37 cellular contexts compared by ENCODE assay signal in genomic region chr4:188495169-188495568, GRCh38.
"Had no signal": no experiment of that assay in that cellular context is flagged by ENCODE, and none has a peak within 500 bp of the region (broad histone marks: within the 10 kb centered on the region; RNA-seq: fewer than 3 reads in every experiment).

No MANE protein-coding gene starts in this region.

- H3K27me3 Mint-ChIP-seq: activated CD4-positive, alpha-beta memory T cell treated with anti-CD3 and anti-CD28 coated beads, Interleukin-2, amount 10 ng/mL, durations not matched to agents 7 days and 5 days; activated CD4-positive, alpha-beta T cell treated with anti-CD3 and anti-CD28 coated beads, Interleukin-2, amount 10 ng/mL, durations not matched to agents 7 days and 5 days; activated CD8-positive, alpha-beta memory T cell treated with anti-CD3 and anti-CD28 coated beads, Interleukin-2, amount 10 ng/mL, durations not matched to agents 7 days and 5 days; activated naive CD4-positive, alpha-beta T cell treated with anti-CD3 and anti-CD28 coated beads, Interleukin-2, amount 10 ng/mL, durations not matched to agents 7 days and 5 days; activated naive CD4-positive, alpha-beta T cell treated with anti-CD3 and anti-CD28 coated beads, Interleukin-2, amount 50 U/mL, for 24 hours; activated naive CD8-positive, alpha-beta T cell; activated naive CD8-positive, alpha-beta T cell treated with anti-CD3 and anti-CD28 coated beads, Interleukin-2, amount 10 ng/mL, durations not matched to agents 7 days and 5 days; activated naive CD8-positive, alpha-beta T cell treated with anti-CD3 and anti-CD28 coated beads, Interleukin-2, amount 50 U/mL, for 24 hours; activated T-cell treated with anti-CD3 and anti-CD28 coated beads, Interleukin-2, amount 50 U/mL, for 24 hours; central memory CD8-positive, alpha-beta T cell had no signal

- H3K4me3 Mint-ChIP-seq: activated CD4-positive, alpha-beta memory T cell treated with anti-CD3 and anti-CD28 coated beads, Interleukin-2, amount 10 ng/mL, durations not matched to agents 7 days and 5 days; activated CD4-positive, alpha-beta T cell treated with anti-CD3 and anti-CD28 coated beads, Interleukin-2, amount 10 ng/mL, durations not matched to agents 7 days and 5 days; activated CD8-positive, alpha-beta memory T cell treated with anti-CD3 and anti-CD28 coated beads, Interleukin-2, amount 10 ng/mL, durations not matched to agents 7 days and 5 days; activated CD8-positive, alpha-beta T cell treated with anti-CD3 and anti-CD28 coated beads, Interleukin-2, amount 10 ng/mL, durations not matched to agents 7 days and 5 days; activated naive CD4-positive, alpha-beta T cell treated with anti-CD3 and anti-CD28 coated beads, Interleukin-2, amount 10 ng/mL, durations not matched to agents 7 days and 5 days; activated naive CD4-positive, alpha-beta T cell treated with anti-CD3 and anti-CD28 coated beads, Interleukin-2, amount 50 U/mL, for 24 hours; activated naive CD8-positive, alpha-beta T cell; activated naive CD8-positive, alpha-beta T cell treated with anti-CD3 and anti-CD28 coated beads, Interleukin-2, amount 10 ng/mL, durations not matched to agents 7 days and 5 days; activated naive CD8-positive, alpha-beta T cell treated with anti-CD3 and anti-CD28 coated beads, Interleukin-2, amount 50 U/mL, for 24 hours; activated T-cell treated with anti-CD3 and anti-CD28 coated beads, Interleukin-2, amount 50 U/mL, for 24 hours; brain; central memory CD8-positive, alpha-beta T cell; T-helper 1 cell treated with Interleukin-12 subunit alpha and Interleukin-12 subunit beta and Interleukin-4 antibody, amounts not matched to agents 30 μg/mL and 1 μg/mL, for 36 hours; T-helper 2 cell treated with Interferon-gamma antibody and Interleukin-4, amounts not matched to agents 5 μg/mL and 100 μg/mL, for 36 hours had no signal

- H3K4me3 ChIP-seq: ascending aorta, cardiac muscle cell had no signal

- H3K27me3 ChIP-seq: ascending aorta, cardiac muscle cell had no signal

- FAIRE-seq: bronchial epithelial cell, TTC549 had no signal

- H3K36me3 ChIP-seq: ascending aorta, cardiac muscle cell had no signal

- H3K4me1 Mint-ChIP-seq: activated CD4-positive, alpha-beta memory T cell treated with anti-CD3 and anti-CD28 coated beads, Interleukin-2, amount 10 ng/mL, durations not matched to agents 7 days and 5 days; activated CD4-positive, alpha-beta T cell treated with anti-CD3 and anti-CD28 coated beads, Interleukin-2, amount 10 ng/mL, durations not matched to agents 7 days and 5 days; activated CD8-positive, alpha-beta memory T cell treated with anti-CD3 and anti-CD28 coated beads, Interleukin-2, amount 10 ng/mL, durations not matched to agents 7 days and 5 days; activated naive CD4-positive, alpha-beta T cell treated with anti-CD3 and anti-CD28 coated beads, Interleukin-2, amount 10 ng/mL, durations not matched to agents 7 days and 5 days; activated naive CD4-positive, alpha-beta T cell treated with anti-CD3 and anti-CD28 coated beads, Interleukin-2, amount 50 U/mL, for 24 hours; activated naive CD8-positive, alpha-beta T cell treated with anti-CD3 and anti-CD28 coated beads, Interleukin-2, amount 10 ng/mL, durations not matched to agents 7 days and 5 days; activated naive CD8-positive, alpha-beta T cell treated with anti-CD3 and anti-CD28 coated beads, Interleukin-2, amount 50 U/mL, for 24 hours; brain; central memory CD8-positive, alpha-beta T cell had no signal

- H3K4me1 ChIP-seq: ascending aorta had no signal

- DNase-seq: activated CD4-positive, alpha-beta memory T cell treated with anti-CD3 and anti-CD28 coated beads, Interleukin-2, amount 10 ng/mL, durations not matched to agents 7 days and 5 days; activated CD4-positive, alpha-beta T cell treated with anti-CD3 and anti-CD28 coated beads for 48 hours; activated CD4-positive, alpha-beta T cell treated with anti-CD3 and anti-CD28 coated beads, Interleukin-2, amount 10 ng/mL, durations not matched to agents 7 days and 5 days; activated CD4-positive, alpha-beta T cell treated with anti-CD3 and anti-CD28 coated beads, Interleukin-2, amount 50 U/mL, for 48 hours; activated CD4-positive, CD25-positive, alpha-beta regulatory T cell; activated CD8-positive, alpha-beta memory T cell treated with anti-CD3 and anti-CD28 coated beads for 24 hours; activated CD8-positive, alpha-beta memory T cell treated with anti-CD3 and anti-CD28 coated beads, Interleukin-2, amount 10 ng/mL, durations not matched to agents 7 days and 5 days; activated CD8-positive, alpha-beta memory T cell treated with anti-CD3 and anti-CD28 coated beads, Interleukin-2, amount 50 U/mL, for 48 hours; activated CD8-positive, alpha-beta T cell treated with anti-CD3 and anti-CD28 coated beads, Interleukin-2, amount 10 ng/mL, durations not matched to agents 7 days and 5 days; activated effector memory CD4-positive, alpha-beta T cell treated with Interleukin-2 at 50 U/mL for 16 hours; activated gamma-delta T cell; activated naive CD4-positive, alpha-beta T cell treated with anti-CD3 and anti-CD28 coated beads, Interleukin-2, amount 10 ng/mL, durations not matched to agents 7 days and 5 days; activated naive CD4-positive, alpha-beta T cell treated with Interleukin-2 at 50 U/mL for 16 hours; activated naive CD8-positive, alpha-beta T cell treated with anti-CD3 and anti-CD28 coated beads, Interleukin-2, amount 10 ng/mL, durations not matched to agents 7 days and 5 days; activated naive CD8-positive, alpha-beta T cell treated with anti-CD3 and anti-CD28 coated beads, Interleukin-2, amount 50 U/mL, for 24 hours; activated T-cell treated with anti-CD3 and anti-CD28 coated beads, Interleukin-2, amount 50 U/mL, for 24 hours; activated T-cell treated with anti-CD3 and anti-CD28 coated beads, Interleukin-2, amount 50 U/mL, for 48 hours; amygdala; anterior cingulate cortex; caudate nucleus; cerebellar nuclear complex; T-helper 1 cell; T-helper 2 cell; T-helper 9 cell had no signal

- ATAC-seq: activated CD4-positive, CD25-positive, alpha-beta regulatory T cell treated with anti-CD3 and anti-CD28 coated beads, Interleukin-2, amount 50 U/mL, for 24 hours; activated CD8-positive, alpha-beta memory T cell treated with anti-CD3 and anti-CD28 coated beads, Interleukin-2, amount 10 ng/mL, durations not matched to agents 7 days and 5 days; activated CD8-positive, alpha-beta T cell treated with anti-CD3 and anti-CD28 coated beads, Interleukin-2, amount 10 ng/mL, durations not matched to agents 7 days and 5 days; activated naive CD8-positive, alpha-beta T cell treated with anti-CD3 and anti-CD28 coated beads, Interleukin-2, amount 50 U/mL, for 24 hours had no signal

- H3K27ac ChIP-seq: ascending aorta, cardiac muscle cell, VCaP had no signal

- H3K36me3 Mint-ChIP-seq: activated CD8-positive, alpha-beta memory T cell treated with anti-CD3 and anti-CD28 coated beads, Interleukin-2, amount 10 ng/mL, durations not matched to agents 7 days and 5 days; activated naive CD4-positive, alpha-beta T cell treated with anti-CD3 and anti-CD28 coated beads, Interleukin-2, amount 10 ng/mL, durations not matched to agents 7 days and 5 days; activated naive CD4-positive, alpha-beta T cell treated with anti-CD3 and anti-CD28 coated beads, Interleukin-2, amount 50 U/mL, for 24 hours; activated naive CD8-positive, alpha-beta T cell; activated naive CD8-positive, alpha-beta T cell treated with anti-CD3 and anti-CD28 coated beads, Interleukin-2, amount 10 ng/mL, durations not matched to agents 7 days and 5 days; brain had no signal

- H3K27ac Mint-ChIP-seq: activated CD4-positive, alpha-beta memory T cell treated with anti-CD3 and anti-CD28 coated beads, Interleukin-2, amount 10 ng/mL, durations not matched to agents 7 days and 5 days; activated CD4-positive, alpha-beta T cell treated with anti-CD3 and anti-CD28 coated beads, Interleukin-2, amount 10 ng/mL, durations not matched to agents 7 days and 5 days; activated CD8-positive, alpha-beta memory T cell treated with anti-CD3 and anti-CD28 coated beads, Interleukin-2, amount 10 ng/mL, durations not matched to agents 7 days and 5 days; activated CD8-positive, alpha-beta T cell treated with anti-CD3 and anti-CD28 coated beads, Interleukin-2, amount 10 ng/mL, durations not matched to agents 7 days and 5 days; activated naive CD4-positive, alpha-beta T cell treated with anti-CD3 and anti-CD28 coated beads, Interleukin-2, amount 10 ng/mL, durations not matched to agents 7 days and 5 days; activated naive CD4-positive, alpha-beta T cell treated with anti-CD3 and anti-CD28 coated beads, Interleukin-2, amount 50 U/mL, for 24 hours; activated naive CD8-positive, alpha-beta T cell; activated naive CD8-positive, alpha-beta T cell treated with anti-CD3 and anti-CD28 coated beads, Interleukin-2, amount 10 ng/mL, durations not matched to agents 7 days and 5 days; activated naive CD8-positive, alpha-beta T cell treated with anti-CD3 and anti-CD28 coated beads, Interleukin-2, amount 50 U/mL, for 24 hours; activated T-cell treated with anti-CD3 and anti-CD28 coated beads, Interleukin-2, amount 50 U/mL, for 24 hours; activated T-helper 2 cell treated with anti-CD3 and anti-CD28 coated beads, Interferon-gamma antibody, Interleukin-2, Interleukin-4, amounts not matched to agents 10 μg/mL and 5 μg/mL and 100 μg/mL, durations not matched to agents 14 hours and 24 hours and 36 hours; brain; T-helper 1 cell treated with Interleukin-12 subunit alpha and Interleukin-12 subunit beta and Interleukin-4 antibody, amounts not matched to agents 30 μg/mL and 1 μg/mL, for 36 hours; T-helper 2 cell treated with Interferon-gamma antibody and Interleukin-4, amounts not matched to agents 5 μg/mL and 100 μg/mL, for 36 hours had no signal
